ENCODE assay signal across 1 cellular context in genomic region chr21:18155508-18156193, GRCh38.
TF ChIP-seq lines count a peak whose summit lies in the region.

No MANE protein-coding gene starts in this region.

TF ChIP-seq in HepG2, 621 proteins besides CTCF, POLR2A, EP300 and RAD21 (continued from another document):
- TF ChIP-seq DPF2 (CRISPR knock-in tag; IDR thresholded peaks at IDR 0.05; ENCODE audit: borderline replicate concordance, low read depth) (no peak), ZNF282 (IDR thresholded peaks at IDR 0.05; ENCODE audit: partially characterized antibody) (no peak)
